Comparison of ENCODE assay signal across 1 cellular context in genomic region chr22:46661221-46661851, GRCh38.
TF ChIP-seq lines count a peak whose summit lies in the region.

No MANE protein-coding gene starts in this region.

TF ChIP-seq in HEK293, 187 proteins besides CTCF, POLR2A, EP300 and RAD21 (continued from another document and continues in another):
- TF ChIP-seq, protein P1, sequence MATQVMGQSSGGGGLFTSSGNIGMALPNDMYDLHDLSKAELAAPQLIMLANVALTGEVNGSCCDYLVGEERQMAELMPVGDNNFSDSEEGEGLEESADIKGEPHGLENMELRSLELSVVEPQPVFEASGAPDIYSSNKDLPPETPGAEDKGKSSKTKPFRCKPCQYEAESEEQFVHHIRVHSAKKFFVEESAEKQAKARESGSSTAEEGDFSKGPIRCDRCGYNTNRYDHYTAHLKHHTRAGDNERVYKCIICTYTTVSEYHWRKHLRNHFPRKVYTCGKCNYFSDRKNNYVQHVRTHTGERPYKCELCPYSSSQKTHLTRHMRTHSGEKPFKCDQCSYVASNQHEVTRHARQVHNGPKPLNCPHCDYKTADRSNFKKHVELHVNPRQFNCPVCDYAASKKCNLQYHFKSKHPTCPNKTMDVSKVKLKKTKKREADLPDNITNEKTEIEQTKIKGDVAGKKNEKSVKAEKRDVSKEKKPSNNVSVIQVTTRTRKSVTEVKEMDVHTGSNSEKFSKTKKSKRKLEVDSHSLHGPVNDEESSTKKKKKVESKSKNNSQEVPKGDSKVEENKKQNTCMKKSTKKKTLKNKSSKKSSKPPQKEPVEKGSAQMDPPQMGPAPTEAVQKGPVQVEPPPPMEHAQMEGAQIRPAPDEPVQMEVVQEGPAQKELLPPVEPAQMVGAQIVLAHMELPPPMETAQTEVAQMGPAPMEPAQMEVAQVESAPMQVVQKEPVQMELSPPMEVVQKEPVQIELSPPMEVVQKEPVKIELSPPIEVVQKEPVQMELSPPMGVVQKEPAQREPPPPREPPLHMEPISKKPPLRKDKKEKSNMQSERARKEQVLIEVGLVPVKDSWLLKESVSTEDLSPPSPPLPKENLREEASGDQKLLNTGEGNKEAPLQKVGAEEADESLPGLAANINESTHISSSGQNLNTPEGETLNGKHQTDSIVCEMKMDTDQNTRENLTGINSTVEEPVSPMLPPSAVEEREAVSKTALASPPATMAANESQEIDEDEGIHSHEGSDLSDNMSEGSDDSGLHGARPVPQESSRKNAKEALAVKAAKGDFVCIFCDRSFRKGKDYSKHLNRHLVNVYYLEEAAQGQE (tag by site-specific recombination; IDR thresholded peaks at IDR 0.05): no peak
- no peak for TF ChIP-seq GLI4 (tag by site-specific recombination; IDR thresholded peaks at IDR 0.05)
- no peak for TF ChIP-seq ZNF169 (tag by site-specific recombination; IDR thresholded peaks at IDR 0.05)
- TF ChIP-seq INSM2 (tag by site-specific recombination; IDR thresholded peaks at IDR 0.05): peak; percentile 56; the same call in 1 of the 2 replicates
- TF ChIP-seq ZEB2 (tag by site-specific recombination; IDR thresholded peaks at IDR 0.05): peak; percentile 79
- peak; percentile 98 for TF ChIP-seq ZNF664 (tag by site-specific recombination; IDR thresholded peaks at IDR 0.05)
- TF ChIP-seq ZNF501 (tag by site-specific recombination; IDR thresholded peaks at IDR 0.05): no peak
- no peak for TF ChIP-seq RBAK (tag by site-specific recombination; IDR thresholded peaks at IDR 0.05)
- 0 out of 2 replicates have a peak, but pooled peaks have one; percentile 25 for TF ChIP-seq ZNF792 (tag by site-specific recombination; IDR thresholded peaks at IDR 0.05)
- TF ChIP-seq, protein P2, sequence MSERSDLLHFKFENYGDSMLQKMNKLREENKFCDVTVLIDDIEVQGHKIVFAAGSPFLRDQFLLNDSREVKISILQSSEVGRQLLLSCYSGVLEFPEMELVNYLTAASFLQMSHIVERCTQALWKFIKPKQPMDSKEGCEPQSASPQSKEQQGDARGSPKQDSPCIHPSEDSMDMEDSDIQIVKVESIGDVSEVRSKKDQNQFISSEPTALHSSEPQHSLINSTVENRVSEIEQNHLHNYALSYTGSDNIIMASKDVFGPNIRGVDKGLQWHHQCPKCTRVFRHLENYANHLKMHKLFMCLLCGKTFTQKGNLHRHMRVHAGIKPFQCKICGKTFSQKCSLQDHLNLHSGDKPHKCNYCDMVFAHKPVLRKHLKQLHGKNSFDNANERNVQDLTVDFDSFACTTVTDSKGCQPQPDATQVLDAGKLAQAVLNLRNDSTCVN (tag by site-specific recombination; optimal IDR thresholded peaks at IDR 0.05): peak; percentile 8
- TF ChIP-seq, protein P3, sequence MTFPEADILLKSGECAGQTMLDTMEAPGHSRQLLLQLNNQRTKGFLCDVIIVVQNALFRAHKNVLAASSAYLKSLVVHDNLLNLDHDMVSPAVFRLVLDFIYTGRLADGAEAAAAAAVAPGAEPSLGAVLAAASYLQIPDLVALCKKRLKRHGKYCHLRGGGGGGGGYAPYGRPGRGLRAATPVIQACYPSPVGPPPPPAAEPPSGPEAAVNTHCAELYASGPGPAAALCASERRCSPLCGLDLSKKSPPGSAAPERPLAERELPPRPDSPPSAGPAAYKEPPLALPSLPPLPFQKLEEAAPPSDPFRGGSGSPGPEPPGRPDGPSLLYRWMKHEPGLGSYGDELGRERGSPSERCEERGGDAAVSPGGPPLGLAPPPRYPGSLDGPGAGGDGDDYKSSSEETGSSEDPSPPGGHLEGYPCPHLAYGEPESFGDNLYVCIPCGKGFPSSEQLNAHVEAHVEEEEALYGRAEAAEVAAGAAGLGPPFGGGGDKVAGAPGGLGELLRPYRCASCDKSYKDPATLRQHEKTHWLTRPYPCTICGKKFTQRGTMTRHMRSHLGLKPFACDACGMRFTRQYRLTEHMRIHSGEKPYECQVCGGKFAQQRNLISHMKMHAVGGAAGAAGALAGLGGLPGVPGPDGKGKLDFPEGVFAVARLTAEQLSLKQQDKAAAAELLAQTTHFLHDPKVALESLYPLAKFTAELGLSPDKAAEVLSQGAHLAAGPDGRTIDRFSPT (tag by site-specific recombination; IDR thresholded peaks at IDR 0.05): peak; percentile 97
- TF ChIP-seq EGR2 (tag by site-specific recombination; IDR thresholded peaks at IDR 0.05; ENCODE audit: low read depth): peak; percentile 83
- TF ChIP-seq ZNF221 (tag by site-specific recombination; IDR thresholded peaks at IDR 0.05; ENCODE audit: borderline replicate concordance): no peak
- TF ChIP-seq ZFHX2 (tag by site-specific recombination; conservative IDR thresholded peaks at IDR 0.05): peak; percentile 80
- no peak for TF ChIP-seq SALL2 (tag by site-specific recombination; IDR thresholded peaks at IDR 0.05; ENCODE audit: borderline replicate concordance)
- TF ChIP-seq ZNF843 (tag by site-specific recombination; IDR thresholded peaks at IDR 0.05): no peak
- no peak for TF ChIP-seq ZNF335 (tag by site-specific recombination; conservative IDR thresholded peaks at IDR 0.05)
- TF ChIP-seq, protein P4, sequence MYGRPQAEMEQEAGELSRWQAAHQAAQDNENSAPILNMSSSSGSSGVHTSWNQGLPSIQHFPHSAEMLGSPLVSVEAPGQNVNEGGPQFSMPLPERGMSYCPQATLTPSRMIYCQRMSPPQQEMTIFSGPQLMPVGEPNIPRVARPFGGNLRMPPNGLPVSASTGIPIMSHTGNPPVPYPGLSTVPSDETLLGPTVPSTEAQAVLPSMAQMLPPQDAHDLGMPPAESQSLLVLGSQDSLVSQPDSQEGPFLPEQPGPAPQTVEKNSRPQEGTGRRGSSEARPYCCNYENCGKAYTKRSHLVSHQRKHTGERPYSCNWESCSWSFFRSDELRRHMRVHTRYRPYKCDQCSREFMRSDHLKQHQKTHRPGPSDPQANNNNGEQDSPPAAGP (tag by site-specific recombination; IDR thresholded peaks at IDR 0.05): peak; percentile 86; the same call in 1 of the 2 replicates
- TF ChIP-seq ZNF24 (tag by site-specific recombination; IDR thresholded peaks at IDR 0.05): 0 out of 2 replicates have a peak, but pooled peaks have one; percentile 25
- TF ChIP-seq ZNF157 (tag by site-specific recombination; IDR thresholded peaks at IDR 0.05): no peak
- no peak for TF ChIP-seq TRIM28 (IDR thresholded peaks at IDR 0.05; ENCODE audit: borderline replicate concordance, low read length)
- TF ChIP-seq, protein P5, sequence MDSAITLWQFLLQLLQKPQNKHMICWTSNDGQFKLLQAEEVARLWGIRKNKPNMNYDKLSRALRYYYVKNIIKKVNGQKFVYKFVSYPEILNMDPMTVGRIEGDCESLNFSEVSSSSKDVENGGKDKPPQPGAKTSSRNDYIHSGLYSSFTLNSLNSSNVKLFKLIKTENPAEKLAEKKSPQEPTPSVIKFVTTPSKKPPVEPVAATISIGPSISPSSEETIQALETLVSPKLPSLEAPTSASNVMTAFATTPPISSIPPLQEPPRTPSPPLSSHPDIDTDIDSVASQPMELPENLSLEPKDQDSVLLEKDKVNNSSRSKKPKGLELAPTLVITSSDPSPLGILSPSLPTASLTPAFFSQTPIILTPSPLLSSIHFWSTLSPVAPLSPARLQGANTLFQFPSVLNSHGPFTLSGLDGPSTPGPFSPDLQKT (IDR thresholded peaks at IDR 0.05; ENCODE audit: borderline replicate concordance, low read depth, low read length): no peak
- 0 out of 2 replicates have a peak, but pooled peaks have one; percentile 9 for TF ChIP-seq SP2 (tag by site-specific recombination; IDR thresholded peaks at IDR 0.05)
- TF ChIP-seq, protein P6, sequence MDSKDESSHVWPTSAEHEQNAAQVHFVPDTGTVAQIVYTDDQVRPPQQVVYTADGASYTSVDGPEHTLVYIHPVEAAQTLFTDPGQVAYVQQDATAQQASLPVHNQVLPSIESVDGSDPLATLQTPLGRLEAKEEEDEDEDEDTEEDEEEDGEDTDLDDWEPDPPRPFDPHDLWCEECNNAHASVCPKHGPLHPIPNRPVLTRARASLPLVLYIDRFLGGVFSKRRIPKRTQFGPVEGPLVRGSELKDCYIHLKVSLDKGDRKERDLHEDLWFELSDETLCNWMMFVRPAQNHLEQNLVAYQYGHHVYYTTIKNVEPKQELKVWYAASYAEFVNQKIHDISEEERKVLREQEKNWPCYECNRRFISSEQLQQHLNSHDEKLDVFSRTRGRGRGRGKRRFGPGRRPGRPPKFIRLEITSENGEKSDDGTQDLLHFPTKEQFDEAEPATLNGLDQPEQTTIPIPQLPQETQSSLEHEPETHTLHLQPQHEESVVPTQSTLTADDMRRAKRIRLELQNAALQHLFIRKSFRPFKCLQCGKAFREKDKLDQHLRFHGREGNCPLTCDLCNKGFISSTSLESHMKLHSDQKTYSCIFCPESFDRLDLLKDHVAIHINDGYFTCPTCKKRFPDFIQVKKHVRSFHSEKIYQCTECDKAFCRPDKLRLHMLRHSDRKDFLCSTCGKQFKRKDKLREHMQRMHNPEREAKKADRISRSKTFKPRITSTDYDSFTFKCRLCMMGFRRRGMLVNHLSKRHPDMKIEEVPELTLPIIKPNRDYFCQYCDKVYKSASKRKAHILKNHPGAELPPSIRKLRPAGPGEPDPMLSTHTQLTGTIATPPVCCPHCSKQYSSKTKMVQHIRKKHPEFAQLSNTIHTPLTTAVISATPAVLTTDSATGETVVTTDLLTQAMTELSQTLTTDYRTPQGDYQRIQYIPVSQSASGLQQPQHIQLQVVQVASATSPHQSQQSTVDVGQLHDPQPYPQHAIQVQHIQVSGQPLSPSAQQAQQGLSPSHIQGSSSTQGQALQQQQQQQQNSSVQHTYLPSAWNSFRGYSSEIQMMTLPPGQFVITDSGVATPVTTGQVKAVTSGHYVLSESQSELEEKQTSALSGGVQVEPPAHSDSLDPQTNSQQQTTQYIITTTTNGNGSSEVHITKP (tag by site-specific recombination; IDR thresholded peaks at IDR 0.05): no peak
- TF ChIP-seq HOXC10 (CRISPR knock-in tag; IDR thresholded peaks at IDR 0.05): no peak
- TF ChIP-seq ZNF629 (tag by site-specific recombination; IDR thresholded peaks at IDR 0.05): peak; percentile 96
- TF ChIP-seq ZIC2 (tag by site-specific recombination; IDR thresholded peaks at IDR 0.05): peak; percentile 55
- TF ChIP-seq ZNF223 (tag by site-specific recombination; IDR thresholded peaks at IDR 0.05): no peak
- peak; percentile 63 for TF ChIP-seq KLF8 (tag by site-specific recombination; IDR thresholded peaks at IDR 0.05)
- TF ChIP-seq ZNF184 (tag by site-specific recombination; IDR thresholded peaks at IDR 0.05): no peak
- no peak for TF ChIP-seq ZNF510 (tag by site-specific recombination; IDR thresholded peaks at IDR 0.05; ENCODE audit: insufficient replicate concordance)
- no peak for TF ChIP-seq ZSCAN23 (tag by site-specific recombination; IDR thresholded peaks at IDR 0.05)
- no peak for TF ChIP-seq ZFP37 (tag by site-specific recombination; IDR thresholded peaks at IDR 0.05)
- no peak for TF ChIP-seq ZNF791 (tag by site-specific recombination; IDR thresholded peaks at IDR 0.05)
- TF ChIP-seq ZBTB17 (tag by site-specific recombination; IDR thresholded peaks at IDR 0.05): no peak
- no peak for TF ChIP-seq ZNF18 (tag by site-specific recombination; IDR thresholded peaks at IDR 0.05)
- no peak for TF ChIP-seq ZNF555 (tag by site-specific recombination; conservative IDR thresholded peaks at IDR 0.05)
- no peak for TF ChIP-seq ZNF121 (tag by site-specific recombination; IDR thresholded peaks at IDR 0.05)
- TF ChIP-seq ZNF133 (tag by site-specific recombination; IDR thresholded peaks at IDR 0.05): no peak
- peak; percentile 53 for TF ChIP-seq SP7 (tag by site-specific recombination; IDR thresholded peaks at IDR 0.05)
- TF ChIP-seq ZNF155 (tag by site-specific recombination; IDR thresholded peaks at IDR 0.05): no peak
- no peak for TF ChIP-seq ZNF248 (tag by site-specific recombination; IDR thresholded peaks at IDR 0.05)
- peak; percentile 27; the same call in 1 of the 2 replicates for TF ChIP-seq SCRT2 (tag by site-specific recombination; IDR thresholded peaks at IDR 0.05)
- TF ChIP-seq ZNF677 (tag by site-specific recombination; IDR thresholded peaks at IDR 0.05): no peak
- TF ChIP-seq ZBTB21 (tag by site-specific recombination; IDR thresholded peaks at IDR 0.05): peak; percentile 92
- TF ChIP-seq, protein P7, sequence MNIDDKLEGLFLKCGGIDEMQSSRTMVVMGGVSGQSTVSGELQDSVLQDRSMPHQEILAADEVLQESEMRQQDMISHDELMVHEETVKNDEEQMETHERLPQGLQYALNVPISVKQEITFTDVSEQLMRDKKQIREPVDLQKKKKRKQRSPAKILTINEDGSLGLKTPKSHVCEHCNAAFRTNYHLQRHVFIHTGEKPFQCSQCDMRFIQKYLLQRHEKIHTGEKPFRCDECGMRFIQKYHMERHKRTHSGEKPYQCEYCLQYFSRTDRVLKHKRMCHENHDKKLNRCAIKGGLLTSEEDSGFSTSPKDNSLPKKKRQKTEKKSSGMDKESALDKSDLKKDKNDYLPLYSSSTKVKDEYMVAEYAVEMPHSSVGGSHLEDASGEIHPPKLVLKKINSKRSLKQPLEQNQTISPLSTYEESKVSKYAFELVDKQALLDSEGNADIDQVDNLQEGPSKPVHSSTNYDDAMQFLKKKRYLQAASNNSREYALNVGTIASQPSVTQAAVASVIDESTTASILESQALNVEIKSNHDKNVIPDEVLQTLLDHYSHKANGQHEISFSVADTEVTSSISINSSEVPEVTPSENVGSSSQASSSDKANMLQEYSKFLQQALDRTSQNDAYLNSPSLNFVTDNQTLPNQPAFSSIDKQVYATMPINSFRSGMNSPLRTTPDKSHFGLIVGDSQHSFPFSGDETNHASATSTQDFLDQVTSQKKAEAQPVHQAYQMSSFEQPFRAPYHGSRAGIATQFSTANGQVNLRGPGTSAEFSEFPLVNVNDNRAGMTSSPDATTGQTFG (tag by site-specific recombination; IDR thresholded peaks at IDR 0.05; ENCODE audit: borderline replicate concordance): no peak
- no peak for TF ChIP-seq ZBTB8A (tag by site-specific recombination; IDR thresholded peaks at IDR 0.05)
- peak; percentile 16; the same call in 1 of the 2 replicates for TF ChIP-seq ZNF324 (tag by site-specific recombination; IDR thresholded peaks at IDR 0.05)
